ENCODE assay signal across 2 cellular contexts in genomic region chr2:126831234-126832005, GRCh38.
TF ChIP-seq lines count a peak whose summit lies in the region.

No MANE protein-coding gene starts in this region.

TF ChIP-seq in GM23338, 12 proteins besides CTCF, POLR2A, EP300 and RAD21:
- TF ChIP-seq JUNB (IDR thresholded peaks at IDR 0.05; ENCODE audit: unreplicated experiment) (no peak), ZNF114 (CRISPR knock-in tag; IDR thresholded peaks at IDR 0.05) (no peak), CREB1 (CRISPR knock-in tag; IDR thresholded peaks at IDR 0.05; ENCODE audit: low read depth) (no peak), ZNF331 (CRISPR knock-in tag; IDR thresholded peaks at IDR 0.05; ENCODE audit: low read depth) (no peak), ETS1 (IDR thresholded peaks at IDR 0.05) (no peak), POLR2AphosphoS5 (IDR thresholded peaks at IDR 0.05; ENCODE audit: low read depth) (no peak), EZH2 (IDR thresholded peaks at IDR 0.05; ENCODE audit: low read depth, unreplicated experiment) (no peak), NANOG (IDR thresholded peaks at IDR 0.05; ENCODE audit: borderline replicate concordance) (no peak)
- TF ChIP-seq, protein P1, sequence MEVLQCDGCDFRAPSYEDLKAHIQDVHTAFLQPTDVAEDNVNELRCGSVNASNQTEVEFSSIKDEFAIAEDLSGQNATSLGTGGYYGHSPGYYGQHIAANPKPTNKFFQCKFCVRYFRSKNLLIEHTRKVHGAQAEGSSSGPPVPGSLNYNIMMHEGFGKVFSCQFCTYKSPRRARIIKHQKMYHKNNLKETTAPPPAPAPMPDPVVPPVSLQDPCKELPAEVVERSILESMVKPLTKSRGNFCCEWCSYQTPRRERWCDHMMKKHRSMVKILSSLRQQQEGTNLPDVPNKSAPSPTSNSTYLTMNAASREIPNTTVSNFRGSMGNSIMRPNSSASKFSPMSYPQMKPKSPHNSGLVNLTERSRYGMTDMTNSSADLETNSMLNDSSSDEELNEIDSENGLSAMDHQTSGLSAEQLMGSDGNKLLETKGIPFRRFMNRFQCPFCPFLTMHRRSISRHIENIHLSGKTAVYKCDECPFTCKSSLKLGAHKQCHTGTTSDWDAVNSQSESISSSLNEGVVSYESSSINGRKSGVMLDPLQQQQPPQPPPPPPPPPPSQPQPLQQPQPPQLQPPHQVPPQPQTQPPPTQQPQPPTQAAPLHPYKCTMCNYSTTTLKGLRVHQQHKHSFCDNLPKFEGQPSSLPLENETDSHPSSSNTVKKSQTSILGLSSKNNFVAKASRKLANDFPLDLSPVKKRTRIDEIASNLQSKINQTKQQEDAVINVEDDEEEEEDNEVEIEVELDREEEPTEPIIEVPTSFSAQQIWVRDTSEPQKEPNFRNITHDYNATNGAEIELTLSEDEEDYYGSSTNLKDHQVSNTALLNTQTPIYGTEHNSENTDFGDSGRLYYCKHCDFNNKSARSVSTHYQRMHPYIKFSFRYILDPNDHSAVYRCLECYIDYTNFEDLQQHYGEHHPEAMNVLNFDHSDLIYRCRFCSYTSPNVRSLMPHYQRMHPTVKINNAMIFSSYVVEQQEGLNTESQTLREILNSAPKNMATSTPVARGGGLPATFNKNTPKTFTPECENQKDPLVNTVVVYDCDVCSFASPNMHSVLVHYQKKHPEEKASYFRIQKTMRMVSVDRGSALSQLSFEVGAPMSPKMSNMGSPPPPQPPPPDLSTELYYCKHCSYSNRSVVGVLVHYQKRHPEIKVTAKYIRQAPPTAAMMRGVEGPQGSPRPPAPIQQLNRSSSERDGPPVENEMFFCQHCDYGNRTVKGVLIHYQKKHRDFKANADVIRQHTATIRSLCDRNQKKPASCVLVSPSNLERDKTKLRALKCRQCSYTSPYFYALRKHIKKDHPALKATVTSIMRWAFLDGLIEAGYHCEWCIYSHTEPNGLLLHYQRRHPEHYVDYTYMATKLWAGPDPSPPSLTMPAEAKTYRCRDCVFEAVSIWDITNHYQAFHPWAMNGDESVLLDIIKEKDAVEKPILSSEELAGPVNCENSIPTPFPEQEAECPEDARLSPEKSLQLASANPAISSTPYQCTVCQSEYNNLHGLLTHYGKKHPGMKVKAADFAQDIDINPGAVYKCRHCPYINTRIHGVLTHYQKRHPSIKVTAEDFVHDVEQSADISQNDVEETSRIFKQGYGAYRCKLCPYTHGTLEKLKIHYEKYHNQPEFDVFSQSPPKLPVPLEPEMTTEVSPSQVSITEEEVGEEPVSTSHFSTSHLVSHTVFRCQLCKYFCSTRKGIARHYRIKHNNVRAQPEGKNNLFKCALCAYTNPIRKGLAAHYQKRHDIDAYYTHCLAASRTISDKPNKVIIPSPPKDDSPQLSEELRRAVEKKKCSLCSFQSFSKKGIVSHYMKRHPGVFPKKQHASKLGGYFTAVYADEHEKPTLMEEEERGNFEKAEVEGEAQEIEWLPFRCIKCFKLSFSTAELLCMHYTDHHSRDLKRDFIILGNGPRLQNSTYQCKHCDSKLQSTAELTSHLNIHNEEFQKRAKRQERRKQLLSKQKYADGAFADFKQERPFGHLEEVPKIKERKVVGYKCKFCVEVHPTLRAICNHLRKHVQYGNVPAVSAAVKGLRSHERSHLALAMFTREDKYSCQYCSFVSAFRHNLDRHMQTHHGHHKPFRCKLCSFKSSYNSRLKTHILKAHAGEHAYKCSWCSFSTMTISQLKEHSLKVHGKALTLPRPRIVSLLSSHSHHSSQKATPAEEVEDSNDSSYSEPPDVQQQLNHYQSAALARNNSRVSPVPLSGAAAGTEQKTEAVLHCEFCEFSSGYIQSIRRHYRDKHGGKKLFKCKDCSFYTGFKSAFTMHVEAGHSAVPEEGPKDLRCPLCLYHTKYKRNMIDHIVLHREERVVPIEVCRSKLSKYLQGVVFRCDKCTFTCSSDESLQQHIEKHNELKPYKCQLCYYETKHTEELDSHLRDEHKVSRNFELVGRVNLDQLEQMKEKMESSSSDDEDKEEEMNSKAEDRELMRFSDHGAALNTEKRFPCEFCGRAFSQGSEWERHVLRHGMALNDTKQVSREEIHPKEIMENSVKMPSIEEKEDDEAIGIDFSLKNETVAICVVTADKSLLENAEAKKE (CRISPR knock-in tag; IDR thresholded peaks at IDR 0.05): no peak
- TF ChIP-seq, protein P2, sequence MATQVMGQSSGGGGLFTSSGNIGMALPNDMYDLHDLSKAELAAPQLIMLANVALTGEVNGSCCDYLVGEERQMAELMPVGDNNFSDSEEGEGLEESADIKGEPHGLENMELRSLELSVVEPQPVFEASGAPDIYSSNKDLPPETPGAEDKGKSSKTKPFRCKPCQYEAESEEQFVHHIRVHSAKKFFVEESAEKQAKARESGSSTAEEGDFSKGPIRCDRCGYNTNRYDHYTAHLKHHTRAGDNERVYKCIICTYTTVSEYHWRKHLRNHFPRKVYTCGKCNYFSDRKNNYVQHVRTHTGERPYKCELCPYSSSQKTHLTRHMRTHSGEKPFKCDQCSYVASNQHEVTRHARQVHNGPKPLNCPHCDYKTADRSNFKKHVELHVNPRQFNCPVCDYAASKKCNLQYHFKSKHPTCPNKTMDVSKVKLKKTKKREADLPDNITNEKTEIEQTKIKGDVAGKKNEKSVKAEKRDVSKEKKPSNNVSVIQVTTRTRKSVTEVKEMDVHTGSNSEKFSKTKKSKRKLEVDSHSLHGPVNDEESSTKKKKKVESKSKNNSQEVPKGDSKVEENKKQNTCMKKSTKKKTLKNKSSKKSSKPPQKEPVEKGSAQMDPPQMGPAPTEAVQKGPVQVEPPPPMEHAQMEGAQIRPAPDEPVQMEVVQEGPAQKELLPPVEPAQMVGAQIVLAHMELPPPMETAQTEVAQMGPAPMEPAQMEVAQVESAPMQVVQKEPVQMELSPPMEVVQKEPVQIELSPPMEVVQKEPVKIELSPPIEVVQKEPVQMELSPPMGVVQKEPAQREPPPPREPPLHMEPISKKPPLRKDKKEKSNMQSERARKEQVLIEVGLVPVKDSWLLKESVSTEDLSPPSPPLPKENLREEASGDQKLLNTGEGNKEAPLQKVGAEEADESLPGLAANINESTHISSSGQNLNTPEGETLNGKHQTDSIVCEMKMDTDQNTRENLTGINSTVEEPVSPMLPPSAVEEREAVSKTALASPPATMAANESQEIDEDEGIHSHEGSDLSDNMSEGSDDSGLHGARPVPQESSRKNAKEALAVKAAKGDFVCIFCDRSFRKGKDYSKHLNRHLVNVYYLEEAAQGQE (IDR thresholded peaks at IDR 0.05; ENCODE audit: unreplicated experiment): no peak

TF ChIP-seq in GM12878, 131 proteins besides CTCF, POLR2A, EP300 and RAD21:
- no peak for TF ChIP-seq SUPT20H (IDR thresholded peaks at IDR 0.05; ENCODE audit: borderline replicate concordance, control insufficient read depth, low read depth, low read length)
TF ChIP-seq in GM12878: peak in this region for 0.
